In the genomic region with DNA sequence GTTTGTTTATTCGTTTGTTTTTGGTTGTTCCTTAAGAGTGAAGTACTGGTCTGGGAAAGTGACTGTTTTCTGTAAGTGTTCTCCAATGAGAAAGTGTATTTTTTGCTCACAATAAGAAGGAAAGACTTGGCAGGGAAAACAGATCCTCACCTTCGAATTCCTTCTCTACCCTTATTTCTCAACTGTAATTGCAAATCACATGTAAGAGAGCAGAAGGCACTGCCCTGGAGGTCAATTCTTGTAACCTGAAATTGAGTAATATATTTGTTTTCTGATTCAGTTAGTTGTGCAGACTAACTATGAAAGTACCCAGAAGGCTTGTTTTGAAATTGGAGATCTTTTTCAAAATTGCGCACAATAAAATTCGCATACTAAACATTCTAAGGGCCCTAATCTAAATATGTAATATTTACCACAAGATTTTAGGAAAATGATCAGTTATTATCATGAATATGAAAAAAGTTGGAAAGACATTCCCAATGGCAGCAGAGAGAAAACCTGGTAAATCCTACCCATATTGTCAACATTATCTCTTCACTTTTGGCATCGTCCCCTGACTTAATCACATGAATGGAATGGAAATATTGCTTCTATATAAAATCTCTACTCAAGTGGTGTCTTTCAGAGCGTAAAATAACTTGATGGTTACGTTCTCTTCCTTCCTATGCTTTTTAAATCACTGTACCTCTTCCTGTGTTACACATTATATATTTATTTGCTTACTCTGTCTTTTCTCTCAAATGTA, we compare ENCODE assay signal across 27 cellular contexts. TPM values are rescaled to one million over a fixed set of nuclear protein-coding genes. Genes with fewer than 3 reads are reported as not detected.
DNase-seq lines count a peak whose midpoint lies in the region; ATAC-seq and TF ChIP-seq lines count a peak whose summit lies in the region.
"Had no signal": no experiment of that assay in that cellular context is flagged by ENCODE, and none has a peak within 500 bp of the region (broad histone marks: within the 10 kb centered on the region; RNA-seq: fewer than 3 reads in every experiment).

No MANE protein-coding gene starts in this region.

- in situ Hi-C loops in brain microvascular endothelial cell (cut with HindIII; ENCODE audit: low pct_ligation_motif_present, low sequenced_read_pairs), result no loop called here

- ATAC-seq in GM21737 (IDR thresholded peaks at IDR 0.05; ENCODE audit: unreplicated experiment), result no peak
- ATAC-seq: body of pancreas; GM23338; stimulated activated naive B cell treated with anti-CD40 and anti-IgM and Interleukin-4, amounts not matched to agents 10 μg/mL and 1 μg/mL and 100 μg/mL, for 72 hours; upper lobe of right lung had no signal

- peak overlapping the region; percentile 83 for H3K27ac ChIP-seq in brain microvascular endothelial cell
- H3K27ac ChIP-seq: adrenal gland, body of pancreas, neutrophil, Peyer's patch, prostate gland, suprapubic skin, upper lobe of right lung had no signal

- DNase-seq in NCI-H460 (ENCODE audit: extremely low read depth, low read depth), result peak; percentile 83
- no peak for DNase-seq in brain microvascular endothelial cell
- DNase-seq in fibroblast of villous mesenchyme (ENCODE audit: low read depth), result peak; percentile 57
- peak; percentile 86 for DNase-seq in renal cortical epithelial cell (ENCODE audit: low read depth)
- no peak for DNase-seq in NCI-H1092 treated with DMSO at 0.1 percent for 48 hours (lab: John Stamatoyannopoulos, UW)
- DNase-seq in amniotic stem cell (lab: John Stamatoyannopoulos, UW), result no peak
- no peak for DNase-seq in NOMO-1 treated with dmso at 0.1 percent for 144 hours (lab: John Stamatoyannopoulos, UW; ENCODE audit: unreplicated experiment)
- DNase-seq: activated CD4-positive, alpha-beta memory T cell treated with anti-CD3 and anti-CD28 coated beads, Interleukin-2, amount 10 ng/mL, durations not matched to agents 7 days and 5 days; activated CD8-positive, alpha-beta memory T cell treated with anti-CD3 and anti-CD28 coated beads, Interleukin-2, amount 50 U/mL, for 4 hours; activated naive CD4-positive, alpha-beta T cell treated with anti-CD3 and anti-CD28 coated beads for 36 hours; adrenal gland; body of pancreas; DND-41; glutamatergic neuron; NCI-H1417; NCI-H2029 treated with DMSO at 0.1 percent for 48 hours; NCI-H2227 treated with DMSO at 0.1 percent for 48 hours; NCI-H526 treated with DMSO at 0.1 percent for 48 hours; Peyer's patch; SIG-M5; stimulated activated naive B cell treated with anti-CD40 and anti-IgM and Interleukin-4, amounts not matched to agents 10 μg/mL and 1 μg/mL and 100 μg/mL, for 72 hours; upper lobe of right lung had no signal

- H3K27me3 ChIP-seq in brain microvascular endothelial cell (replicated peaks), result no peaks in the 10 kb centered on the region
- H3K27me3 ChIP-seq: adrenal gland, body of pancreas, neutrophil, Peyer's patch, suprapubic skin, upper lobe of right lung had no signal

- H3K4me3 ChIP-seq in brain microvascular endothelial cell (ENCODE audit: low read depth, low read length), result no peak overlapping the region
- no peak overlapping the region for H3K4me3 ChIP-seq in fibroblast of villous mesenchyme (ENCODE audit: low read depth, low read length)
- H3K4me3 ChIP-seq: adrenal gland, body of pancreas, GM23338, Peyer's patch, prostate gland, suprapubic skin, upper lobe of right lung had no signal

- H3K36me3 ChIP-seq in brain microvascular endothelial cell (replicated peaks), result peaks cover 21% of the 10 kb centered on the region
- H3K36me3 ChIP-seq: adrenal gland, neutrophil, Peyer's patch, prostate gland, suprapubic skin had no signal

- TF ChIP-seq CTCF in brain microvascular endothelial cell (IDR thresholded peaks at IDR 0.05; ENCODE audit: low read depth, low read length, missing control alignments) (no peak), fibroblast of villous mesenchyme (IDR thresholded peaks at IDR 0.05; ENCODE audit: insufficient read depth, low read depth, low read length) (no peak)

RNA-seq across cellular contexts. Expression of gene TFPI, which starts 24.1 kb away (rescaled TPM):
- total RNA-seq in NCI-H460 (2014; rRNA removed; shearing (Covaris generic)), result 209 and 219 TPM in 2 replicates
- polyA plus RNA-seq in NCI-H460 (2014; cell fraction: nucleus; rRNA removed), result 106 and 110 TPM in 2 replicates
- total RNA-seq in fibroblast of villous mesenchyme, result 110 and 126 TPM in 2 replicates
- total RNA-seq in renal cortical epithelial cell, result 108 and 155 TPM in 2 replicates
- total RNA-seq: activated CD4-positive, alpha-beta memory T cell treated with anti-CD3 and anti-CD28 coated beads, Interleukin-2, amount 10 ng/mL, durations not matched to agents 7 days and 5 days; activated naive CD4-positive, alpha-beta T cell treated with anti-CD3 and anti-CD28 coated beads for 36 hours had no signal

Comparison
In these comparisons a context has a peak if more than half of its experiments do, and no peak if none do; other contexts are left out.
1. DNase-seq: peak in NCI-H460 (single experiment), fibroblast of villous mesenchyme (single experiment) and renal cortical epithelial cell (single experiment); none in brain microvascular endothelial cell (single experiment), NCI-H1092 treated with DMSO at 0.1 percent for 48 hours (single experiment), amniotic stem cell (single experiment) and NOMO-1 treated with dmso at 0.1 percent for 144 hours (single experiment).